1 cellular context compared by ENCODE assay signal in genomic region chr14:100263141-100263540, GRCh38.
TF ChIP-seq lines count a peak whose summit lies in the region.

No MANE protein-coding gene starts in this region.

TF ChIP-seq in IMR-90, 13 proteins besides CTCF, POLR2A, EP300 and RAD21:
- TF ChIP-seq ELK1 (IDR thresholded peaks at IDR 0.05; ENCODE audit: borderline replicate concordance, low read depth, low read length) (no peak), MAZ (IDR thresholded peaks at IDR 0.05; ENCODE audit: borderline replicate concordance, low read depth, low read length) (no peak), FOS (IDR thresholded peaks at IDR 0.05; ENCODE audit: low read depth, low read length) (no peak), RFX5 (IDR thresholded peaks at IDR 0.05; ENCODE audit: low read depth, low read length) (no peak), RCOR1 (IDR thresholded peaks at IDR 0.05; ENCODE audit: insufficient replicate concordance, low read length) (no peak), BHLHE40 (IDR thresholded peaks at IDR 0.05; ENCODE audit: low read depth, low read length) (no peak), USF2 (IDR thresholded peaks at IDR 0.05; ENCODE audit: low read depth, low read length) (no peak), CHD1 (IDR thresholded peaks at IDR 0.05; ENCODE audit: low read depth, low read length) (no peak), SMC3 (IDR thresholded peaks at IDR 0.05; ENCODE audit: low read depth, low read length) (no peak), NFE2L2 (IDR thresholded peaks at IDR 0.05; ENCODE audit: low read depth, low read length) (no peak), CEBPB (IDR thresholded peaks at IDR 0.05; ENCODE audit: low read depth, low read length) (no peak), MXI1 (IDR thresholded peaks at IDR 0.05; ENCODE audit: borderline replicate concordance, low read depth, low read length) (no peak), MAFK (IDR thresholded peaks at IDR 0.05; ENCODE audit: low read depth, low read length) (no peak)
